30 cellular contexts compared by ENCODE assay signal in the genomic region with DNA sequence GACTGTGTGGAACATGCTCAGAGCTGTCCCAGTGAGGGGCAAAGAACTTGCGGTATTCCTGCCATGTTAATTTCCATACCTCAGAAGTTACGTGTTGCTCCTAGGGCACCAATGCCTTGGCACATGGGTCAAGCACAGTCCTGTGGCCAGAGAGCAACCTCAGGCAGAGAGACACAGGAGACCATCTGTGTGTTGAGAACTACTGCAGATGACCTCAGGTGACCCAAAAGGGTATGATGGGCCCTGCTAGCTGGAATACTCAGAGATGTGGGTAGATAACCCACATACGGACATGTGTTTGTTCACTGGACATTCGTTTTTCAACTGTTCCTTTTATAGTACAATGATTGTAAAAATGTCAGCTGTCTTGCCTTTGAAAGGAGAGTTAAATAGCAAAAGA.
"Had no signal": no experiment of that assay in that cellular context is flagged by ENCODE, and none has a peak within 500 bp of the region (broad histone marks: within the 10 kb centered on the region; RNA-seq: fewer than 3 reads in every experiment).

No MANE protein-coding gene starts in this region.

- ATAC-seq: activated CD4-positive, CD25-positive, alpha-beta regulatory T cell treated with anti-CD3 and anti-CD28 coated beads, Interleukin-2, amount 50 U/mL, for 24 hours; activated CD8-positive, alpha-beta memory T cell treated with anti-CD3 and anti-CD28 coated beads, Interleukin-2, amount 10 ng/mL, durations not matched to agents 7 days and 5 days; activated CD8-positive, alpha-beta T cell treated with anti-CD3 and anti-CD28 coated beads for 36 hours; activated naive CD8-positive, alpha-beta T cell treated with anti-CD3 and anti-CD28 coated beads, Interleukin-2, amount 50 U/mL, for 24 hours; body of pancreas; effector memory CD8-positive, alpha-beta T cell; T-helper 17 cell had no signal

- H3K4me3 ChIP-seq: adrenal gland, body of pancreas had no signal

- H3K27me3 ChIP-seq: adrenal gland, body of pancreas had no signal

- H3K36me3 ChIP-seq: adrenal gland, WERI-Rb-1 had no signal

- H3K27ac ChIP-seq: adrenal gland, body of pancreas, WERI-Rb-1 had no signal

- DNase-seq: activated B cell treated with CpG ODN at 0.5 μM for 24 hours; activated CD4-positive, alpha-beta T cell treated with anti-CD3 and anti-CD28 coated beads for 48 hours; activated CD4-positive, alpha-beta T cell treated with anti-CD3 and anti-CD28 coated beads, Interleukin-2, amount 50 U/mL, for 1 hour; activated CD4-positive, alpha-beta T cell treated with anti-CD3 and anti-CD28 coated beads, Interleukin-2, amount 50 U/mL, for 48 hours; activated CD8-positive, alpha-beta memory T cell treated with anti-CD3 and anti-CD28 coated beads, Interleukin-2, amount 10 ng/mL, durations not matched to agents 7 days and 5 days; activated CD8-positive, alpha-beta memory T cell treated with anti-CD3 and anti-CD28 coated beads, Interleukin-2, amount 50 U/mL, for 4 hours; activated CD8-positive, alpha-beta T cell treated with anti-CD3 and anti-CD28 coated beads for 36 hours; activated effector memory CD4-positive, alpha-beta T cell treated with anti-CD3 and anti-CD28 coated beads, Interleukin-2, amount 50 U/mL, for 16 hours; activated naive CD4-positive, alpha-beta T cell treated with anti-CD3 and anti-CD28 coated beads for 36 hours; activated naive CD8-positive, alpha-beta T cell treated with anti-CD3 and anti-CD28 coated beads for 36 hours; activated naive CD8-positive, alpha-beta T cell treated with anti-CD3 and anti-CD28 coated beads, Interleukin-2, amount 50 U/mL, for 24 hours; activated T-cell treated with anti-CD3 and anti-CD28 coated beads, Interleukin-2, amount 50 U/mL, for 1 hour; activated T-cell treated with anti-CD3 and anti-CD28 coated beads, Interleukin-2, amount 50 U/mL, for 48 hours; adrenal gland; amygdala; aorta; body of pancreas; caudate nucleus; cortex of kidney; dermis blood vessel endothelial cell; effector CD4-positive, alpha-beta T cell; effector memory CD8-positive, alpha-beta T cell; foreskin fibroblast; T-helper 1 cell; T-helper 17 cell; T1000; WERI-Rb-1 had no signal

- H3K9me3 ChIP-seq: adrenal gland, body of pancreas had no signal

- FAIRE-seq: colon, frontal cortex had no signal
